1 cellular context compared by ENCODE assay signal in the genomic region with DNA sequence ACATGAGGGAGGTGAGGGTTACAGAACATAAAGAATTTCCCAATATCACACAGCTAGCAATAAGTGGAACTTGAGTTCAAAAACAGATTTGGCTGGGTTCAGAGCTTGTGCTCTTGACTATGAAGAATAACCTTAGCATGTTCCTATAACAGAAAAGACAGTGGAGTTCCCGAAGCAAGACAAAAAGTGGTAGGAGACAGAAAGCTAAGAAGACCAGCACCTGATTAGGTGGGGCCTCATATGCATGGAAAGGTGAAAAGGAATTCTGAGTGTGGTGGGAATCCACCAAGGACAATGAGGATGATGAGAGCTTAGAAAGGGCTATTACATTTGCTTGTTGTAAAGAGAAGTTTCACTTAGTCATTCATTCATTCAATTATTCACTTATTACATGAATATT.
TF ChIP-seq lines count a peak whose summit lies in the region.

No MANE protein-coding gene starts in this region.

TF ChIP-seq in HEK293, 187 proteins besides CTCF, POLR2A, EP300 and RAD21 (continued from another document):
- TF ChIP-seq, protein P1, sequence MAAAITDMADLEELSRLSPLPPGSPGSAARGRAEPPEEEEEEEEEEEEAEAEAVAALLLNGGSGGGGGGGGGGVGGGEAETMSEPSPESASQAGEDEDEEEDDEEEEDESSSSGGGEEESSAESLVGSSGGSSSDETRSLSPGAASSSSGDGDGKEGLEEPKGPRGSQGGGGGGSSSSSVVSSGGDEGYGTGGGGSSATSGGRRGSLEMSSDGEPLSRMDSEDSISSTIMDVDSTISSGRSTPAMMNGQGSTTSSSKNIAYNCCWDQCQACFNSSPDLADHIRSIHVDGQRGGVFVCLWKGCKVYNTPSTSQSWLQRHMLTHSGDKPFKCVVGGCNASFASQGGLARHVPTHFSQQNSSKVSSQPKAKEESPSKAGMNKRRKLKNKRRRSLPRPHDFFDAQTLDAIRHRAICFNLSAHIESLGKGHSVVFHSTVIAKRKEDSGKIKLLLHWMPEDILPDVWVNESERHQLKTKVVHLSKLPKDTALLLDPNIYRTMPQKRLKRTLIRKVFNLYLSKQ (tag by site-specific recombination; IDR thresholded peaks at IDR 0.05; ENCODE audit: borderline replicate concordance) = no peak
- no peak for TF ChIP-seq ZNF529 (tag by site-specific recombination; IDR thresholded peaks at IDR 0.05; ENCODE audit: insufficient replicate concordance)
